Comparison of ENCODE assay signal across 11 cellular contexts in genomic region chr10:102611514-102612095, GRCh38. TPM values are rescaled to one million over a fixed set of nuclear protein-coding genes. Genes with fewer than 3 reads are reported as not detected.
DNase-seq lines count a peak whose midpoint lies in the region; ATAC-seq and TF ChIP-seq lines count a peak whose summit lies in the region.
"Had no signal": no experiment of that assay in that cellular context is flagged by ENCODE, and none has a peak within 500 bp of the region (broad histone marks: within the 10 kb centered on the region; RNA-seq: fewer than 3 reads in every experiment).

No MANE protein-coding gene starts in this region.

- no peak for TF ChIP-seq CTCF in psoas muscle (IDR thresholded peaks at IDR 0.05)

- H3K36me3 ChIP-seq in CD4-positive, alpha-beta memory T cell (ENCODE audit: insufficient read depth, low read length): peaks cover 5% of the 10 kb centered on the region
- H3K36me3 ChIP-seq in esophagus (ENCODE audit: control insufficient read depth in 2 of 2, insufficient read depth in 2 of 2, low read length in 1 of 2) (peaks cover 5 to 9% of the 10 kb centered on the region in 2 donors), psoas muscle (ENCODE audit: insufficient read depth in 1 of 2, low read depth in 1 of 2) (peaks cover 0 to 7% of the 10 kb centered on the region in 2 donors)
- H3K36me3 ChIP-seq: right atrium auricular region had no signal

- no peaks in the 10 kb centered on the region for H3K27me3 ChIP-seq in CD4-positive, alpha-beta memory T cell (ENCODE audit: insufficient read depth, low read length)
- H3K27me3 ChIP-seq in esophagus (ENCODE audit: control insufficient read depth in 1 of 2, insufficient read depth in 2 of 2, low read length in 2 of 2) (no peaks in the 10 kb centered on the region), psoas muscle (ENCODE audit: insufficient read depth in 3 of 3, low read length in 2 of 3) (no peaks in the 10 kb centered on the region)
- H3K27me3 ChIP-seq: right atrium auricular region had no signal

- ATAC-seq in psoas muscle (no peak), HG02623 (IDR thresholded peaks at IDR 0.05; ENCODE audit: unreplicated experiment) (no peak)

- peaks cover 27 to 54% (median 36%) of the 10 kb centered on the region in 4 donors for H3K4me1 Mint-ChIP-seq in CD4-positive, alpha-beta memory T cell

- H3K27ac ChIP-seq in CD4-positive, alpha-beta memory T cell (ENCODE audit: low read depth, low read length): peak overlapping the region; percentile 27
- peak overlapping the region; percentile 42 to 52 for H3K27ac ChIP-seq in esophagus (ENCODE audit: low read depth in 2 of 2, low read length in 1 of 2)
- H3K27ac ChIP-seq in psoas muscle: peak overlapping the region; percentile 81
- H3K27ac ChIP-seq: C4-2B had no signal

- peak in 1 of 5 donors; percentile 20 for DNase-seq in CD4-positive, alpha-beta memory T cell
- DNase-seq in RPMI7951 (ENCODE audit: low read depth) (peak; percentile 22), psoas muscle (no peak), erythroblast (lab: John Stamatoyannopoulos, UW) (no peak)
- DNase-seq in stimulated activated CD4-positive, alpha-beta T cell treated with anti-CD3 and anti-CD28 coated beads, Interleukin-2, amount 100 ng/mL, for 48 hours: no peak
- no peak for DNase-seq in stimulated activated naive CD4-positive, alpha-beta T cell treated with Interleukin-2 at 50 U/mL for 16 hours (lab: John Stamatoyannopoulos, UW)

- no peak for TF ChIP-seq POLR2A in erythroblast (IDR thresholded peaks at IDR 0.05; ENCODE audit: low read length)

- peaks cover 0 to 10% of the 10 kb centered on the region in 2 donors for H3K36me3 Mint-ChIP-seq in CD4-positive, alpha-beta memory T cell

- peaks cover 44% of the 10 kb centered on the region for H3K4me1 ChIP-seq in CD4-positive, alpha-beta memory T cell (ENCODE audit: insufficient read depth, low read length)
- H3K4me1 ChIP-seq in esophagus (ENCODE audit: control insufficient read depth in 2 of 2, insufficient read depth in 2 of 2, low read length in 1 of 2) (peaks cover 2 to 14% of the 10 kb centered on the region in 2 donors), psoas muscle (peaks cover 50% of the 10 kb centered on the region)

- H3K9me3 Mint-ChIP-seq in CD4-positive, alpha-beta memory T cell: no peaks in the 10 kb centered on the region

- POLR2A ChIA-PET in CD4-positive, alpha-beta memory T cell (lab: Charles Lee; ENCODE audit: partially characterized antibody): interaction anchor here (0.8 to 4.8 kb wide), 12 partner anchors 9 to 212 kb away, joined by 3 to 53 read pairs (median 5); partner anchors contain the start of genes ARL3, SFXN2 and TRIM8

- no peaks in the 10 kb centered on the region for H3K9me3 ChIP-seq in CD4-positive, alpha-beta memory T cell (ENCODE audit: control insufficient read depth in 1 of 2, low read length in 2 of 2)
- H3K9me3 ChIP-seq in esophagus (ENCODE audit: control insufficient read depth in 2 of 2, insufficient read depth in 1 of 2, low read depth in 1 of 2, low read length in 1 of 2) (no peaks in the 10 kb centered on the region), psoas muscle (no peaks in the 10 kb centered on the region)
- H3K9me3 ChIP-seq: HAP-1, right atrium auricular region had no signal

- CTCF ChIA-PET in CD4-positive, alpha-beta memory T cell (lab: Charles Lee; ENCODE audit: partially characterized antibody): interaction anchor here (0.9 to 2.2 kb wide), 6 partner anchors 16 to 382 kb away, joined by 3 to 10 read pairs (median 4); partner anchors contain the start of gene TRIM8

- no peak overlapping the region for H3K4me3 ChIP-seq in CD4-positive, alpha-beta memory T cell (ENCODE audit: low read length in 2 of 2)
- no peak overlapping the region for H3K4me3 ChIP-seq in esophagus (ENCODE audit: low read depth in 1 of 2, low read length in 2 of 2)
- no peak overlapping the region for H3K4me3 ChIP-seq in psoas muscle
- H3K4me3 ChIP-seq: HAP-1, right atrium auricular region had no signal

- H3K27me3 Mint-ChIP-seq in CD4-positive, alpha-beta memory T cell: no peaks in the 10 kb centered on the region

- H3K4me3 Mint-ChIP-seq in CD4-positive, alpha-beta memory T cell: peak overlapping the region in 6 of 8 donors; percentile 30 to 72 (median 42)

- H3K27ac Mint-ChIP-seq in CD4-positive, alpha-beta memory T cell: peak overlapping the region; percentile 94 to 99 (median 99)

- WGBS in esophagus, 2 donors: 51 to 64% methylated on average over 4 of the region's 4 CpGs
- 43 to 78% (median 45%) methylated on average over 4 of the region's 4 CpGs for WGBS in psoas muscle, 3 donors

- intact Hi-C loops in CD4-positive, alpha-beta memory T cell (cut with micrococcal nuclease): loop anchor here (1.0 to 2.0 kb wide), 2 partner anchors 31 to 63 kb away; no protein-coding TSS in a partner anchor
- intact Hi-C loops in psoas muscle (cut with DNase I): no loop called here

RNA-seq across cellular contexts. Expression of gene TRIM8, which starts 32.7 kb away (rescaled TPM):
- 10 to 100 TPM; 68.4 to 71.6 TPM for total RNA-seq in CD4-positive, alpha-beta memory T cell
- 10 to 100 TPM; 33.0 to 56.4 TPM for polyA plus RNA-seq in CD4-positive, alpha-beta memory T cell
- 39.3 and 52.8 TPM in 2 replicates for total RNA-seq in RPMI7951 (2014; rRNA removed; shearing (Covaris generic))
- polyA plus RNA-seq in esophagus (10 to 100 TPM; 26.4 to 33.3 TPM), psoas muscle (10 to 100 TPM; 57.6 to 72.4 (median 72.3) TPM)
- total RNA-seq in psoas muscle: 100 to 1,000 TPM in 3 of 4 donors, 10 to 100 TPM in 1; 97.2 to 166 (median 111) TPM

Comparison
In these comparisons a context has a peak if more than half of its experiments do, and no peak if none do; other contexts are left out.
1. H3K27ac ChIP-seq: peak in every context shown above with its lines; median percentile 81 in psoas muscle; 47 in esophagus; 27 in CD4-positive, alpha-beta memory T cell.